In the genomic region with DNA sequence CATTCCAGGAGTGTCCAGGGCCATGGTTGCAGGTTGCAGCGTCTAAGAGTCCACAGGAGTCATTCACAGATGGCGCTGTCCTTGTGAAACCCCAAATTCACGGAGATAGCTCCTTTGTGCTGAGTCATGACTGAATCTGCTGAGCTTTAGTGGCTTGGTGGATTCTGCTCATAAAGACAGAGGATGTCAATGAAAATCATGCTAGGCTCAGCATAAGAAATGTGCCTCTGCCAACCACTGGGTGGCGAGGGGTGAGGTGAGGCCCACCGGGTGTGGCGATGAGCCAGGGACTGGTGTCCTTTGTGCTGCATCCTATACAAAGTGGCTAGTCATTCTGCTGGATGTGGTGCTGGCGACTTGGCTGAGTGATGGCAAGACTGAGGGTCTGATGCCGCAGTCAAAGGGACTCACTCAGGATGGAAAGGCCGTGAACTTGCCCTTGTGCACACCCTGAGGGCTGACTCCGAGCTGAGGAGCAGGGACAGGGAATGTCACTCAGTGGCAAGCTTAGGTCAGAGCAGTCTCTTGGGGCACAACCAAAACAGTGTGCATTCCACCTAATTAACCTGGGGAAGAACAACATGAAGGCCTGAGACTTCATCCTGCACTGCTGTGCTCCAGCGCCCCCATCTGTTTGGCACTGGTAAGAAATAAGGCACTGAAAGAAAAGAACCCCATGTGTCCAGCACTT, we compare ENCODE assay signal across 9 cellular contexts.
A peak's percentile ranks its signal among the peaks of the same experiment; 100 is the strongest.
DNase-seq lines count a peak whose midpoint lies in the region; ATAC-seq and TF ChIP-seq lines count a peak whose summit lies in the region.
"Had no signal": no experiment of that assay in that cellular context is flagged by ENCODE, and none has a peak within 500 bp of the region (broad histone marks: within the 10 kb centered on the region; RNA-seq: fewer than 3 reads in every experiment).

No MANE protein-coding gene starts in this region.

- intact Hi-C loops in dendritic cell treated with granulocyte-macrophage colony-stimulating factor and Interleukin-4, amounts not matched to agents 40 ng/mL and 50 ng/mL, for 4 days (cut with micrococcal nuclease), result loop anchor here (5.0 to 10.0 kb wide), 3 partner anchors 237 to 805 kb away; no protein-coding TSS in a partner anchor

- peaks cover 73% of the 10 kb centered on the region for H3K36me3 Mint-ChIP-seq in dendritic cell treated with granulocyte-macrophage colony-stimulating factor and Interleukin-4, amounts not matched to agents 40 ng/mL and 50 ng/mL, for 4 days (ENCODE audit: low read depth)
- peaks cover 24% of the 10 kb centered on the region for H3K36me3 Mint-ChIP-seq in osteocyte (ENCODE audit: unreplicated experiment)

- DNase-seq in AG04450 (ENCODE audit: low read depth, low spot score) (no peak), NOMO-1 (lab: John Stamatoyannopoulos, UW; ENCODE audit: unreplicated experiment in 2 of 2) (peak; percentile 52 to 66), osteocyte (ENCODE audit: extremely low spot score, unreplicated experiment) (no peak), NCI-H146 treated with DMSO at 0.1 percent for 48 hours (lab: John Stamatoyannopoulos, UW; ENCODE audit: unreplicated experiment) (no peak), DMS153 (lab: John Stamatoyannopoulos, UW) (no peak)

- no peak overlapping the region for H3K27ac ChIP-seq in AG04450 (ENCODE audit: low read depth, low read length)

- peak overlapping the region; percentile 64 for H3K27ac Mint-ChIP-seq in dendritic cell treated with granulocyte-macrophage colony-stimulating factor and Interleukin-4, amounts not matched to agents 40 ng/mL and 50 ng/mL, for 4 days
- peak overlapping the region; percentile 32 for H3K27ac Mint-ChIP-seq in osteocyte (ENCODE audit: unreplicated experiment)
- H3K27ac Mint-ChIP-seq: stimulated activated naive CD8-positive, alpha-beta T cell treated with anti-CD3 and anti-CD28 coated beads, Interleukin-15, Interleukin-2, amounts not matched to agents 100 ng/mL and 50 ng/mL, for 24 hours had no signal

- no peaks in the 10 kb centered on the region for H3K27me3 Mint-ChIP-seq in dendritic cell treated with granulocyte-macrophage colony-stimulating factor and Interleukin-4, amounts not matched to agents 40 ng/mL and 50 ng/mL, for 4 days
- H3K27me3 Mint-ChIP-seq in osteocyte (ENCODE audit: unreplicated experiment), result no peaks in the 10 kb centered on the region
- H3K27me3 Mint-ChIP-seq: stimulated activated naive CD8-positive, alpha-beta T cell treated with anti-CD3 and anti-CD28 coated beads, Interleukin-15, Interleukin-2, amounts not matched to agents 100 ng/mL and 50 ng/mL, for 24 hours had no signal

- TF ChIP-seq CTCF in AG04450 (IDR thresholded peaks at IDR 0.05; ENCODE audit: low read depth, low read length), result peak; percentile 37
- TF ChIP-seq CTCF in osteocyte (IDR thresholded peaks at IDR 0.05), result peak; percentile 31

- no peak overlapping the region for H3K4me3 ChIP-seq in AG04450 (ENCODE audit: low read depth, low read length)

- POLR2A ChIA-PET in AG04450 (lab: Yijun Ruan, JAX), result no interaction called here

- no peaks in the 10 kb centered on the region for H3K9me3 Mint-ChIP-seq in dendritic cell treated with granulocyte-macrophage colony-stimulating factor and Interleukin-4, amounts not matched to agents 40 ng/mL and 50 ng/mL, for 4 days
- H3K9me3 Mint-ChIP-seq in osteocyte (ENCODE audit: unreplicated experiment), result peaks cover 13% of the 10 kb centered on the region
- H3K9me3 Mint-ChIP-seq: stimulated activated naive CD8-positive, alpha-beta T cell treated with anti-CD3 and anti-CD28 coated beads, Interleukin-15, Interleukin-2, amounts not matched to agents 100 ng/mL and 50 ng/mL, for 24 hours had no signal

- ATAC-seq in GM18861 (IDR thresholded peaks at IDR 0.05; ENCODE audit: unreplicated experiment), result peak; percentile 35
- no peak for ATAC-seq in HG02870 (IDR thresholded peaks at IDR 0.05; ENCODE audit: unreplicated experiment)

- no peak overlapping the region for H3K4me3 Mint-ChIP-seq in dendritic cell treated with granulocyte-macrophage colony-stimulating factor and Interleukin-4, amounts not matched to agents 40 ng/mL and 50 ng/mL, for 4 days
- H3K4me3 Mint-ChIP-seq in osteocyte (ENCODE audit: unreplicated experiment), result no peak overlapping the region
- H3K4me3 Mint-ChIP-seq: stimulated activated naive CD8-positive, alpha-beta T cell treated with anti-CD3 and anti-CD28 coated beads, Interleukin-15, Interleukin-2, amounts not matched to agents 100 ng/mL and 50 ng/mL, for 24 hours had no signal

- CTCF ChIA-PET in AG04450 (lab: Charles Lee), result interaction anchor here (1.3 to 5.4 kb wide), 4 partner anchors 10 to 236 kb away, joined by 3 to 37 read pairs (median 12); no protein-coding TSS in a partner anchor

- H3K4me1 Mint-ChIP-seq in dendritic cell treated with granulocyte-macrophage colony-stimulating factor and Interleukin-4, amounts not matched to agents 40 ng/mL and 50 ng/mL, for 4 days (ENCODE audit: low read depth), result peaks cover 33% of the 10 kb centered on the region
- H3K4me1 Mint-ChIP-seq in osteocyte (ENCODE audit: unreplicated experiment), result peaks cover 35% of the 10 kb centered on the region

- no peaks in the 10 kb centered on the region for H3K27me3 ChIP-seq in AG04450 (ENCODE audit: control insufficient read depth, insufficient read depth, low read length)

- H3K9me3 ChIP-seq in AG04450 (ENCODE audit: control insufficient read depth, insufficient read depth, low read length), result peaks cover 3% of the 10 kb centered on the region; the same call in 1 of the 2 replicates

Comparison
In these comparisons a context has a peak if more than half of its experiments do, and no peak if none do; other contexts are left out.
1. DNase-seq: peak in NOMO-1 (2 of 2); none in AG04450 (single experiment), osteocyte (single experiment), NCI-H146 treated with DMSO at 0.1 percent for 48 hours (single experiment) and DMS153 (single experiment).